In genomic region chr6:119479860-119480655, GRCh38 we compare ENCODE assay signal across 19 cellular contexts.
DNase-seq lines count a peak whose midpoint lies in the region; ATAC-seq, FAIRE-seq and TF ChIP-seq lines count a peak whose summit lies in the region.
"Had no signal": no experiment of that assay in that cellular context is flagged by ENCODE, and none has a peak within 500 bp of the region (broad histone marks: within the 10 kb centered on the region; RNA-seq: fewer than 3 reads in every experiment).

No MANE protein-coding gene starts in this region.

- H3K9me3 ChIP-seq in small intestine (ENCODE audit: control insufficient read depth, low read depth), result no peaks in the 10 kb centered on the region
- H3K9me3 ChIP-seq: BLaER1 treated with 17β-estradiol and CSF1 and Interleukin-3, amounts not matched to agents 10 nM and 100 nM; esophagus muscularis mucosa had no signal

- peaks cover 0 to 2% of the 10 kb centered on the region in 2 donors for H3K4me1 ChIP-seq in small intestine (ENCODE audit: control insufficient read depth in 2 of 2, insufficient read depth in 1 of 2, low read depth in 1 of 2, low read length in 1 of 2)

- no peak for TF ChIP-seq CTCF in brain microvascular endothelial cell (IDR thresholded peaks at IDR 0.05; ENCODE audit: low read depth, low read length, missing control alignments)
- no peak for TF ChIP-seq CTCF in progenitor cell of endocrine pancreas (IDR thresholded peaks at IDR 0.05; ENCODE audit: unreplicated experiment)

- no peak overlapping the region for H3K27ac Mint-ChIP-seq in progenitor cell of endocrine pancreas
- H3K27ac Mint-ChIP-seq: activated naive CD4-positive, alpha-beta T cell treated with anti-CD3 and anti-CD28 coated beads, Interleukin-2, amount 50 U/mL, for 24 hours had no signal

- no peaks in the 10 kb centered on the region for H3K36me3 Mint-ChIP-seq in progenitor cell of endocrine pancreas (ENCODE audit: insufficient read depth)
- H3K36me3 Mint-ChIP-seq: activated naive CD4-positive, alpha-beta T cell treated with anti-CD3 and anti-CD28 coated beads, Interleukin-2, amount 50 U/mL, for 24 hours had no signal

- peaks cover 3% of the 10 kb centered on the region for H3K27me3 Mint-ChIP-seq in progenitor cell of endocrine pancreas

- peaks cover 8% of the 10 kb centered on the region for H3K4me1 Mint-ChIP-seq in progenitor cell of endocrine pancreas (ENCODE audit: low read depth)
- H3K4me1 Mint-ChIP-seq: activated naive CD4-positive, alpha-beta T cell treated with anti-CD3 and anti-CD28 coated beads, Interleukin-2, amount 50 U/mL, for 24 hours had no signal

- 66 to 81% (median 66%) methylated on average over 2 of the region's 2 CpGs for WGBS in small intestine, 3 donors

- H3K4me3 ChIP-seq in brain microvascular endothelial cell (ENCODE audit: low read depth, low read length) (no peak overlapping the region), small intestine (ENCODE audit: low read depth in 1 of 2, low read length in 2 of 2) (no peak overlapping the region)
- H3K4me3 ChIP-seq: BLaER1 treated with 17β-estradiol and CSF1 and Interleukin-3, amounts not matched to agents 10 nM and 100 nM; esophagus muscularis mucosa had no signal

- in situ Hi-C loops in brain microvascular endothelial cell (cut with HindIII; ENCODE audit: low pct_ligation_motif_present, low sequenced_read_pairs), result no loop called here

- H3K36me3 ChIP-seq in brain microvascular endothelial cell (replicated peaks) (no peaks in the 10 kb centered on the region), small intestine (ENCODE audit: control insufficient read depth in 2 of 2, insufficient read depth in 2 of 2, low read length in 2 of 2) (no peaks in the 10 kb centered on the region)
- H3K36me3 ChIP-seq: BLaER1 treated with 17β-estradiol and CSF1 and Interleukin-3, amounts not matched to agents 10 nM and 100 nM; esophagus muscularis mucosa; WERI-Rb-1 had no signal

- H3K27me3 ChIP-seq in brain microvascular endothelial cell (replicated peaks), result no peaks in the 10 kb centered on the region
- no peaks in the 10 kb centered on the region for H3K27me3 ChIP-seq in small intestine (ENCODE audit: control insufficient read depth in 2 of 2, insufficient read depth in 2 of 2, low read length in 2 of 2)
- H3K27me3 ChIP-seq: BLaER1 treated with 17β-estradiol and CSF1 and Interleukin-3, amounts not matched to agents 10 nM and 100 nM; esophagus muscularis mucosa had no signal

- H3K9me3 Mint-ChIP-seq in progenitor cell of endocrine pancreas (ENCODE audit: low read depth), result no peaks in the 10 kb centered on the region
- H3K9me3 Mint-ChIP-seq: activated naive CD4-positive, alpha-beta T cell treated with anti-CD3 and anti-CD28 coated beads, Interleukin-2, amount 50 U/mL, for 24 hours had no signal

- no peak overlapping the region for H3K4me3 Mint-ChIP-seq in progenitor cell of endocrine pancreas (ENCODE audit: low read depth)
- H3K4me3 Mint-ChIP-seq: activated naive CD4-positive, alpha-beta T cell treated with anti-CD3 and anti-CD28 coated beads, Interleukin-2, amount 50 U/mL, for 24 hours had no signal

- DNase-seq in AML-193 (lab: John Stamatoyannopoulos, UW) (peak; percentile 14 to 31), NCI-H1105 (lab: John Stamatoyannopoulos, UW) (peak; percentile 11), brain microvascular endothelial cell (peak; percentile 9), kidney tubule cell (ENCODE audit: low spot score) (peak; percentile 21), GM12892 (ENCODE audit: insufficient read length) (no peak), progenitor cell of endocrine pancreas (ENCODE audit: low spot score, unreplicated experiment) (no peak), small intestine (no peak)
- DNase-seq: activated CD8-positive, alpha-beta memory T cell treated with anti-CD3 and anti-CD28 coated beads, Interleukin-2, amount 50 U/mL, for 4 hours; NCI-H1436; NCI-H748 treated with DMSO at 0.1 percent for 48 hours; SHP77 treated with DMSO at 0.1 percent for 48 hours; stimulated activated CD4-positive, alpha-beta T cell treated with anti-CD3 and anti-CD28 coated beads, Interleukin-4, amount 100 ng/mL, for 24 hours; stimulated activated naive CD4-positive, alpha-beta T cell; WERI-Rb-1 had no signal

- TF ChIP-seq POLR2A in GM12892 (IDR thresholded peaks at IDR 0.05; ENCODE audit: low read depth, low read length), result no peak

- no peak for ATAC-seq in HG03196 (IDR thresholded peaks at IDR 0.05; ENCODE audit: unreplicated experiment)

- H3K27ac ChIP-seq in brain microvascular endothelial cell (no peak overlapping the region), small intestine (ENCODE audit: low read depth in 1 of 2, low read length in 1 of 2) (no peak overlapping the region)
- H3K27ac ChIP-seq: BLaER1 treated with 17β-estradiol and CSF1 and Interleukin-3, amounts not matched to agents 10 nM and 100 nM; esophagus muscularis mucosa; WERI-Rb-1 had no signal

- FAIRE-seq in GM12892 (lab: Jason Lieb, UNC) (no peak), small intestine (lab: Jason Lieb, UNC) (no peak)
- FAIRE-seq: G401.6 had no signal

Comparison
In these comparisons a context has a peak if more than half of its experiments do, and no peak if none do; other contexts are left out.
1. DNase-seq: peak in AML-193 (2 of 2), NCI-H1105 (single experiment), brain microvascular endothelial cell (single experiment) and kidney tubule cell (single experiment); none in GM12892 (single experiment), progenitor cell of endocrine pancreas (single experiment) and small intestine (single experiment).